In genomic region chr15:65329298-65329990, GRCh38 we compare ENCODE assay signal across 28 cellular contexts. TPM values are rescaled to one million over a fixed set of nuclear protein-coding genes. Genes with fewer than 3 reads are reported as not detected.
A peak's percentile ranks its signal among the peaks of the same experiment; 100 is the strongest.
DNase-seq lines count a peak whose midpoint lies in the region; ATAC-seq and TF ChIP-seq lines count a peak whose summit lies in the region.
"Had no signal": no experiment of that assay in that cellular context is flagged by ENCODE, and none has a peak within 500 bp of the region (broad histone marks: within the 10 kb centered on the region; RNA-seq: fewer than 3 reads in every experiment).

No MANE protein-coding gene starts in this region.

- no peaks in the 10 kb centered on the region for H4K20me1 ChIP-seq in SK-N-SH (ENCODE audit: insufficient read depth)

- TF ChIP-seq EP300 in SK-N-SH (IDR thresholded peaks at IDR 0.05; ENCODE audit: borderline replicate concordance in 1 of 2, low read depth in 1 of 2, low read length in 1 of 2): no peak

- no peak overlapping the region for H3K4me3 ChIP-seq in SK-N-SH (ENCODE audit: low read depth in 2 of 2, low read length in 1 of 2)
- H3K4me3 ChIP-seq: PC-9, SJSA1 had no signal

- H3K4me1 ChIP-seq in SK-N-SH (ENCODE audit: control insufficient read depth in 1 of 2, insufficient read depth in 2 of 2, low read depth in 1 of 2, low read length in 1 of 2): peaks cover 0 to 19% of the 10 kb centered on the region in 2 experiments; a peak in 1 of 4 replicates
- H3K4me1 ChIP-seq: SJSA1 had no signal

- no peaks in the 10 kb centered on the region for H3F3A ChIP-seq in SK-N-SH (replicated peaks; ENCODE audit: insufficient read depth)

- H3K9me3 Mint-ChIP-seq in endothelial cell (ENCODE audit: unreplicated experiment) (no peaks in the 10 kb centered on the region), nephron progenitor cell (no peaks in the 10 kb centered on the region)

- H3K9me3 ChIP-seq in SK-N-SH: no peaks in the 10 kb centered on the region
- H3K9me3 ChIP-seq: SJSA1 had no signal

- H3K9ac ChIP-seq in SK-N-SH: no peak overlapping the region

- peaks cover 23% of the 10 kb centered on the region for H3K4me1 Mint-ChIP-seq in endothelial cell (ENCODE audit: unreplicated experiment)
- H3K4me1 Mint-ChIP-seq in nephron progenitor cell: peaks cover 70% of the 10 kb centered on the region

- H2AFZ ChIP-seq in SK-N-SH (ENCODE audit: low read depth): no peak overlapping the region
- H2AFZ ChIP-seq: PC-9 had no signal

- TF ChIP-seq CTCF in SK-N-SH (IDR thresholded peaks at IDR 0.05): no peak
- no peak for TF ChIP-seq CTCF in endothelial cell (IDR thresholded peaks at IDR 0.05; ENCODE audit: unreplicated experiment)
- TF ChIP-seq CTCF in nephron progenitor cell (IDR thresholded peaks at IDR 0.05): no peak

- peaks cover 40% of the 10 kb centered on the region for H3K36me3 Mint-ChIP-seq in endothelial cell (ENCODE audit: low read depth, unreplicated experiment)
- H3K36me3 Mint-ChIP-seq in nephron progenitor cell (ENCODE audit: low read depth): peaks cover 37% of the 10 kb centered on the region

- no peak overlapping the region for H3K4me3 Mint-ChIP-seq in endothelial cell (ENCODE audit: unreplicated experiment)
- H3K4me3 Mint-ChIP-seq in nephron progenitor cell: no peak overlapping the region

- peak; percentile 17 for DNase-seq in SK-N-SH
- DNase-seq in endothelial cell (ENCODE audit: low spot score): no peak
- no peak for DNase-seq in nephron progenitor cell
- no peak for DNase-seq in activated CD4-positive, alpha-beta T cell treated with anti-CD3 and anti-CD28 coated beads for 1 hour
- DNase-seq in SKM-1 (lab: John Stamatoyannopoulos, UW; ENCODE audit: unreplicated experiment): no peak
- DNase-seq: Calu3, GOT3, KBM-7, MV-4-11, NCI-H1105, NCI-H2029, NCI-H446 treated with DMSO at 0.1 percent for 48 hours, NCI-H526, NCI-H82, PC-9, Right ventricle myocardium superior, SW 1271 had no signal

- no peak overlapping the region for H3K27ac ChIP-seq in SK-N-SH (ENCODE audit: low read depth in 2 of 2, low read length in 1 of 2)
- H3K27ac ChIP-seq: 22Rv1, PC-9, SJSA1 had no signal

- H3K27ac Mint-ChIP-seq in endothelial cell (ENCODE audit: unreplicated experiment) (peak overlapping the region; percentile 30), nephron progenitor cell (peak overlapping the region; percentile 89)

- no peaks in the 10 kb centered on the region for H3K27me3 ChIP-seq in SK-N-SH (ENCODE audit: insufficient read depth)
- H3K27me3 ChIP-seq: SJSA1 had no signal

- CTCF ChIA-PET in SK-N-SH (lab: Yijun Ruan, JAX): interaction anchor here (1.0 to 21.5 kb wide), 3 partner anchors 8 to 55 kb away, joined by 3 to 969 read pairs (median 15); partner anchors contain the start of gene IGDCC3

- POLR2A ChIA-PET in SK-N-SH (lab: Yijun Ruan, JAX): no interaction called here

- ATAC-seq in SK-N-SH treated with all-trans-retinoic acid at 6 μM for 48 hours (no peak), HG02852 (IDR thresholded peaks at IDR 0.05; ENCODE audit: unreplicated experiment) (no peak), HG03095 (IDR thresholded peaks at IDR 0.05; ENCODE audit: unreplicated experiment) (no peak)
- ATAC-seq: HCT116 had no signal

- 90% methylated on average over 10 of the region's 21 CpGs for WGBS in SK-N-SH (ENCODE audit: low lambda C conversion rate)

- no peaks in the 10 kb centered on the region for H3K9me2 ChIP-seq in SK-N-SH

- no peaks in the 10 kb centered on the region for H3K79me2 ChIP-seq in SK-N-SH (ENCODE audit: insufficient read depth)

- H3K27me3 Mint-ChIP-seq in endothelial cell (ENCODE audit: unreplicated experiment) (peaks cover 6% of the 10 kb centered on the region), nephron progenitor cell (ENCODE audit: low read depth, poor library complexity) (peaks cover 4% of the 10 kb centered on the region)

- no peak overlapping the region for H3K4me2 ChIP-seq in SK-N-SH
- H3K4me2 ChIP-seq: PC-9 had no signal

- TF ChIP-seq RAD21 in SK-N-SH (IDR thresholded peaks at IDR 0.05; ENCODE audit: low read length): no peak

- H3K36me3 ChIP-seq in SK-N-SH (replicated peaks in 1 of 2; ENCODE audit: control insufficient read depth in 1 of 2, insufficient read depth in 2 of 2, low read length in 1 of 2): no peaks in the 10 kb centered on the region
- H3K36me3 ChIP-seq: SJSA1 had no signal

TF ChIP-seq in SK-N-SH, 30 proteins besides CTCF, POLR2A, EP300 and RAD21:
- no peak for TF ChIP-seq MEF2A (IDR thresholded peaks at IDR 0.05; ENCODE audit: borderline replicate concordance, low read depth)

TF ChIP-seq in SK-N-SH treated with all-trans-retinoic acid at 6 μM for 48 hours, 23 proteins besides CTCF, POLR2A, EP300 and RAD21 (continues in another document):
- no peak for TF ChIP-seq CREB5 (CRISPR knock-in tag; IDR thresholded peaks at IDR 0.05; ENCODE audit: low read depth)
- no peak for TF ChIP-seq ZFP3 (CRISPR knock-in tag; IDR thresholded peaks at IDR 0.05)
- TF ChIP-seq ZNF565 (CRISPR knock-in tag; conservative IDR thresholded peaks at IDR 0.05; ENCODE audit: low read depth): no peak
- TF ChIP-seq POU6F1 (CRISPR knock-in tag; IDR thresholded peaks at IDR 0.05; ENCODE audit: borderline replicate concordance, low read depth): no peak
- TF ChIP-seq ZNF8 (CRISPR knock-in tag; IDR thresholded peaks at IDR 0.05): no peak
- no peak for TF ChIP-seq OSR1 (CRISPR knock-in tag; IDR thresholded peaks at IDR 0.05)
- no peak for TF ChIP-seq TSHZ2 (CRISPR knock-in tag; IDR thresholded peaks at IDR 0.05)
- TF ChIP-seq ZNF70 (CRISPR knock-in tag; IDR thresholded peaks at IDR 0.05): no peak
- no peak for TF ChIP-seq ZC3H10 (CRISPR knock-in tag; IDR thresholded peaks at IDR 0.05)
- TF ChIP-seq GLIS3 (CRISPR knock-in tag; IDR thresholded peaks at IDR 0.05): no peak
- no peak for TF ChIP-seq ARNTL (CRISPR knock-in tag; IDR thresholded peaks at IDR 0.05; ENCODE audit: borderline replicate concordance, low read depth)
- TF ChIP-seq PPARA (CRISPR knock-in tag; IDR thresholded peaks at IDR 0.05; ENCODE audit: borderline replicate concordance): no peak

RNA-seq across cellular contexts. Expression of gene RNU5B-1, which starts 25.0 kb away (rescaled TPM):
- not detected in 2 replicates for polyA plus RNA-seq in SK-N-SH (2012; rRNA removed)
- polyA plus RNA-seq in SK-N-SH (2012; cell fraction: cytosol; rRNA removed): not detected in 2 replicates
- polyA plus RNA-seq in SK-N-SH (2012; cell fraction: nucleus; rRNA removed): not detected in 2 replicates
- total RNA-seq in endothelial cell (ENCODE audit: unreplicated experiment): not detected
- total RNA-seq: HT1080, LHCN-M2, MCF 10A, PC-9, RPMI7951, SJSA1 had no signal
- polyA plus RNA-seq: BJ had no signal

RNA-seq across cellular contexts. Expression of gene RNU5A-1, which starts 33.6 kb away (rescaled TPM):
- polyA plus RNA-seq in SK-N-SH (2012; rRNA removed): not detected in 2 replicates
- not detected in 2 replicates for polyA plus RNA-seq in SK-N-SH (2012; cell fraction: cytosol; rRNA removed)
- polyA plus RNA-seq in SK-N-SH (2012; cell fraction: nucleus; rRNA removed): not detected in 2 replicates
- total RNA-seq in endothelial cell (ENCODE audit: unreplicated experiment): not detected
- total RNA-seq: Calu3, HT1080, LHCN-M2, MCF 10A, PC-9, Right ventricle myocardium superior, RPMI7951, SJSA1 had no signal
- polyA plus RNA-seq: BJ had no signal

RNA-seq across cellular contexts. Expression of gene PARP16, which starts 42.8 kb away (rescaled TPM):
- 6.3 and 6.5 TPM in 2 replicates for polyA plus RNA-seq in SK-N-SH (2012; rRNA removed)
- 6.0 and 7.8 TPM in 2 replicates for polyA plus RNA-seq in SK-N-SH (2012; cell fraction: cytosol; rRNA removed)
- polyA plus RNA-seq in SK-N-SH (2012; cell fraction: nucleus; rRNA removed): 6.0 and 8.5 TPM in 2 replicates
- total RNA-seq in endothelial cell (ENCODE audit: unreplicated experiment): 2.8 TPM

RNA-seq across cellular contexts. Expression of gene IGDCC3, which starts 48.4 kb away (rescaled TPM):
- polyA plus RNA-seq in SK-N-SH (2012; rRNA removed): 0.37 and 0.43 TPM in 2 replicates
- polyA plus RNA-seq in SK-N-SH (2012; cell fraction: cytosol; rRNA removed): 0.22 and 0.23 TPM in 2 replicates
- 1.2 TPM in 2 replicates for polyA plus RNA-seq in SK-N-SH (2012; cell fraction: nucleus; rRNA removed)
- 538 TPM for total RNA-seq in endothelial cell (ENCODE audit: unreplicated experiment)
- total RNA-seq: Calu3, LHCN-M2, MCF 10A, RPMI7951, SJSA1 had no signal
- polyA plus RNA-seq: BJ had no signal
